Comparison of ENCODE assay signal across 1 cellular context in genomic region chr11:63813035-63813562, GRCh38.
TF ChIP-seq lines count a peak whose summit lies in the region.

A gene with protein sequence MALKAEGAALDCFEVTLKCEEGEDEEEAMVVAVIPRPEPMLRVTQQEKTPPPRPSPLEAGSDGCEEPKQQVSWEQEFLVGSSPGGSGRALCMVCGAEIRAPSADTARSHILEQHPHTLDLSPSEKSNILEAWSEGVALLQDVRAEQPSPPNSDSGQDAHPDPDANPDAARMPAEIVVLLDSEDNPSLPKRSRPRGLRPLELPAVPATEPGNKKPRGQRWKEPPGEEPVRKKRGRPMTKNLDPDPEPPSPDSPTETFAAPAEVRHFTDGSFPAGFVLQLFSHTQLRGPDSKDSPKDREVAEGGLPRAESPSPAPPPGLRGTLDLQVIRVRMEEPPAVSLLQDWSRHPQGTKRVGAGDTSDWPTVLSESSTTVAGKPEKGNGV (plus strand): TSS chr11:63813456. CDS start chr11:63813687, 231 bp downstream.

TF ChIP-seq in GM12878, 131 proteins besides CTCF, POLR2A, EP300 and RAD21 (continued from another document):
- no peak for TF ChIP-seq ZBTB40 (IDR thresholded peaks at IDR 0.05; ENCODE audit: borderline replicate concordance)
- no peak for TF ChIP-seq TARDBP (IDR thresholded peaks at IDR 0.05; ENCODE audit: borderline replicate concordance)
- peak; percentile 3; the same call in 1 of the 2 replicates for TF ChIP-seq TCF12 (IDR thresholded peaks at IDR 0.05; ENCODE audit: low read depth, low read length)
- TF ChIP-seq MXI1 (IDR thresholded peaks at IDR 0.05; ENCODE audit: low read depth, low read length) = no peak
- TF ChIP-seq USF1 (IDR thresholded peaks at IDR 0.05; ENCODE audit: borderline replicate concordance, extremely low read length, insufficient read depth, low read depth, low read length) = peak; percentile 29
- TF ChIP-seq GATAD2B (conservative IDR thresholded peaks at IDR 0.05; ENCODE audit: low read depth) = peak; percentile 16; the same call in 1 of the 2 replicates
- peak; percentile 47; the same call in 1 of the 2 replicates for TF ChIP-seq E2F4 (IDR thresholded peaks at IDR 0.05; ENCODE audit: low read depth, low read length)
- no peak for TF ChIP-seq MYB (IDR thresholded peaks at IDR 0.05; ENCODE audit: borderline replicate concordance, low read depth, low read length)
- 0 out of 2 replicates have a peak, but pooled peaks have one; percentile 29 for TF ChIP-seq RUNX3 (IDR thresholded peaks at IDR 0.05; ENCODE audit: low read length)
- peak; percentile 27; the same call in 1 of the 2 replicates for TF ChIP-seq TAF1 (IDR thresholded peaks at IDR 0.05; ENCODE audit: borderline replicate concordance, low read depth, low read length)
- TF ChIP-seq BHLHE40 (IDR thresholded peaks at IDR 0.05; ENCODE audit: borderline replicate concordance in 1 of 2, low read depth in 2 of 2, low read length in 1 of 2) = peak; percentile 52 to 87; a peak in 3 of 4 replicates
- peak; percentile 56 to 88; a peak in 3 of 4 replicates for TF ChIP-seq SRF (IDR thresholded peaks at IDR 0.05; ENCODE audit: low read depth in 2 of 2, low read length in 2 of 2)
- no peak for TF ChIP-seq CREM (IDR thresholded peaks at IDR 0.05; ENCODE audit: low read depth)
